In the genomic region with DNA sequence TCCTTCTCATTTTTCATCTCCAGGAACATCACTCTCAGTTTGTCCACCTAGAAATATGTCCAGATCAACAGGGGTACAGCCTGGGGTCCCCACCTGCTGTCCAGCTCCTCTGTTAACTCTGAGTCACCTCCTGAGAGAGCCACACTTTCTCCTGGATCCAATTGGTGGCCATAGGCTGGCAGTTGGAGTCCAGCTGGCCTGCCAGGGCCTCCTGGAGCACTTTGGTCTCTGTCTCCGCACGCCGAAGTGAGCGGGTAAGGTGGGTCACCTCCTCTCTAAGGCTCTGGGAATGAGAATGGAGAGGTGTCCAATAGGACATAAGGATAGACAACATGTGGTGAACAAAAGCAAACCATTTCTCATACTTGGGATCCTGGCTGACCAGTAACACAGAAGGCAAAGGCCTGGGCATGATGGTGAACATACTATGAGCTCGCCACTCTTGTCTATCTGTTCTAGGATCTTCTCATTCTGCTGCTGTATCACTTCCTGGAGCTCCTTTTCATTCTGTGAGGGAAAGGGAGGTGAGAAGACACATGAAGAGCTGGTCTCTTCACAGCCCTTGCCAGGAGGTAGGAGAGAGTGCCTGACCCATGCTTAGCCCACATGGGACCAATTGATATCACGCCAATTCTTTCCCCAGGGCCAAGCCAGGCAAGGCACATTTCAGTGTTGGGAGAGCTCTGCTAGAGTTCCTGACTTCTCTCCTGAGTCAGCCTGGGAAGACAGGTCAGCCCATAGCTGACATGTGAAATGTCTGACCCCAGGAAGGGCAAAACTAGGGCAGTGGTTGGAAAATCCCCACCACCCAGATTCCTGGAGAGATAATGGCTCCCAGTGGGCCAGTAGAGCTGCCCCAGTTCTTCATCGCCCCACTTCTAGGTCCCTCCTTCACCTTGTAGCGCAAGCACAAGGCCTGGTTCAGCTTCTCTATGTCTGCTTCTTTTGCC, we compare ENCODE assay signal across 1 cellular context.
TF ChIP-seq lines count a peak whose summit lies in the region.

No MANE protein-coding gene starts in this region.

TF ChIP-seq in GM12878, 131 proteins besides CTCF, POLR2A, EP300 and RAD21:
- TF ChIP-seq CREM (IDR thresholded peaks at IDR 0.05; ENCODE audit: low read depth) (no peak), ZNF217 (IDR thresholded peaks at IDR 0.05) (no peak), ASH2L (IDR thresholded peaks at IDR 0.05; ENCODE audit: borderline replicate concordance, low read depth) (no peak), ZNF592 (IDR thresholded peaks at IDR 0.05) (no peak), USF1 (IDR thresholded peaks at IDR 0.05; ENCODE audit: borderline replicate concordance, extremely low read length, insufficient read depth, low read depth, low read length) (no peak), SREBF1 (IDR thresholded peaks at IDR 0.05; ENCODE audit: low read length) (no peak), SMARCA5 (IDR thresholded peaks at IDR 0.05) (no peak), CHD1 (IDR thresholded peaks at IDR 0.05; ENCODE audit: low read depth, low read length) (no peak)
- TF ChIP-seq, protein P1, sequence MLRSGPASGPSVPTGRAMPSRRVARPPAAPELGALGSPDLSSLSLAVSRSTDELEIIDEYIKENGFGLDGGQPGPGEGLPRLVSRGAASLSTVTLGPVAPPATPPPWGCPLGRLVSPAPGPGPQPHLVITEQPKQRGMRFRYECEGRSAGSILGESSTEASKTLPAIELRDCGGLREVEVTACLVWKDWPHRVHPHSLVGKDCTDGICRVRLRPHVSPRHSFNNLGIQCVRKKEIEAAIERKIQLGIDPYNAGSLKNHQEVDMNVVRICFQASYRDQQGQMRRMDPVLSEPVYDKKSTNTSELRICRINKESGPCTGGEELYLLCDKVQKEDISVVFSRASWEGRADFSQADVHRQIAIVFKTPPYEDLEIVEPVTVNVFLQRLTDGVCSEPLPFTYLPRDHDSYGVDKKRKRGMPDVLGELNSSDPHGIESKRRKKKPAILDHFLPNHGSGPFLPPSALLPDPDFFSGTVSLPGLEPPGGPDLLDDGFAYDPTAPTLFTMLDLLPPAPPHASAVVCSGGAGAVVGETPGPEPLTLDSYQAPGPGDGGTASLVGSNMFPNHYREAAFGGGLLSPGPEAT (IDR thresholded peaks at IDR 0.05; ENCODE audit: low read depth), result no peak
